In the genomic region with DNA sequence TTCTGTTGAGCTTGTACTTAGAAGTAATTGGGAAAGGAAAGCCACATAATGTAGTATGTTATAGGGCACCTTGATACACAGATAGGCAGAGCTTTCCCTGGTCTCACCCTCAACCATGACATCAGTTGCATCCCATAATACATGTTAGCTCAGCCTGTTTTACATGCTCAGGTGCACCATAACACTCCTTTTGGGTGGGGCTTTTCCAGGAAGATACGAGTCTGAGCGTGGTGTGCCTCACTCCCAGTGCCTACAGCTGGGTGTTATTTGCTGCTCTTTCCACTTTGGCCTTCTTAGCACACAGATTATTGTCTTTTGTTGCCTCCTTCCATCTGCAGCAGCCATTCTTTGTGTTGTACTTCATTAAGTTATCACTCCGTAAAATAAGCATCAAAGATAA, we compare ENCODE assay signal across 16 cellular contexts. TPM values are rescaled to one million over a fixed set of nuclear protein-coding genes. Genes with fewer than 3 reads are reported as not detected.
DNase-seq lines count a peak whose midpoint lies in the region; ATAC-seq, FAIRE-seq and TF ChIP-seq lines count a peak whose summit lies in the region.
"Had no signal": no experiment of that assay in that cellular context is flagged by ENCODE, and none has a peak within 500 bp of the region (broad histone marks: within the 10 kb centered on the region; RNA-seq: fewer than 3 reads in every experiment).

No MANE protein-coding gene starts in this region.

- H3K4me1 ChIP-seq in RWPE2 (ENCODE audit: insufficient read depth, poor library complexity, severe bottlenecking) (peaks cover 25% of the 10 kb centered on the region), esophagus squamous epithelium (peaks cover 20 to 70% (median 44%) of the 10 kb centered on the region in 3 donors), suprapubic skin (peaks cover 57% of the 10 kb centered on the region), kidney (ENCODE audit: control insufficient read depth in 1 of 2, insufficient read depth in 1 of 2, low read depth in 1 of 2, low read length in 2 of 2) (no peaks in the 10 kb centered on the region)

- H3K27ac Mint-ChIP-seq in activated T-cell treated with anti-CD3 and anti-CD28 coated beads, Interleukin-2, amount 50 U/mL, for 72 hours: peak overlapping the region; percentile 83
- H3K27ac Mint-ChIP-seq: T-helper 2 cell treated with Interferon-gamma antibody and Interleukin-4, amounts not matched to agents 5 μg/mL and 100 μg/mL, for 36 hours had no signal

- H3K27me3 Mint-ChIP-seq in activated T-cell treated with anti-CD3 and anti-CD28 coated beads, Interleukin-2, amount 50 U/mL, for 72 hours (ENCODE audit: low read depth): no peaks in the 10 kb centered on the region

- H3K36me3 ChIP-seq in RWPE2 (ENCODE audit: low read depth) (no peaks in the 10 kb centered on the region; the same call in 1 of the 2 replicates), esophagus squamous epithelium (no peaks in the 10 kb centered on the region), suprapubic skin (no peaks in the 10 kb centered on the region), kidney (ENCODE audit: control insufficient read depth in 1 of 2, insufficient read depth in 2 of 2, low read length in 2 of 2) (no peaks in the 10 kb centered on the region)
- H3K36me3 ChIP-seq: upper lobe of right lung had no signal

- TF ChIP-seq POLR2A in esophagus squamous epithelium (IDR thresholded peaks at IDR 0.05) (peak in 1 of 4 donors; percentile 22), suprapubic skin (IDR thresholded peaks at IDR 0.05) (no peak)

- peak in 1 of 2 donors; percentile 38 for ATAC-seq in activated T-cell treated with anti-CD3 and anti-CD28 coated beads, Interleukin-2, amount 50 U/mL, for 72 hours (replicated peaks in 1 of 2)
- ATAC-seq in RWPE2 (ENCODE audit: low read depth) (peak; percentile 21; the same call in 1 of the 3 replicates), GM21737 (IDR thresholded peaks at IDR 0.05; ENCODE audit: unreplicated experiment) (no peak)
- ATAC-seq: activated CD4-positive, CD25-positive, alpha-beta regulatory T cell treated with anti-CD3 and anti-CD28 coated beads, Interleukin-2, amount 50 U/mL, for 24 hours had no signal

- peak overlapping the region in 1 of 2 donors; percentile 48 for H3K4me3 Mint-ChIP-seq in activated T-cell treated with anti-CD3 and anti-CD28 coated beads, Interleukin-2, amount 50 U/mL, for 72 hours
- H3K4me3 Mint-ChIP-seq: T-helper 2 cell treated with Interferon-gamma antibody and Interleukin-4, amounts not matched to agents 5 μg/mL and 100 μg/mL, for 36 hours had no signal

- H3K27me3 ChIP-seq in RWPE2 (ENCODE audit: insufficient read depth, poor library complexity, severe bottlenecking): no peaks in the 10 kb centered on the region
- no peaks in the 10 kb centered on the region for H3K27me3 ChIP-seq in esophagus squamous epithelium
- no peaks in the 10 kb centered on the region for H3K27me3 ChIP-seq in suprapubic skin
- H3K27me3 ChIP-seq: upper lobe of right lung had no signal

- no peaks in the 10 kb centered on the region for H3K9me3 Mint-ChIP-seq in activated T-cell treated with anti-CD3 and anti-CD28 coated beads, Interleukin-2, amount 50 U/mL, for 72 hours
- H3K9me3 Mint-ChIP-seq: T-helper 2 cell treated with Interferon-gamma antibody and Interleukin-4, amounts not matched to agents 5 μg/mL and 100 μg/mL, for 36 hours had no signal

- FAIRE-seq in kidney (lab: Jason Lieb, UNC): no peak

- no peak overlapping the region for H3K4me3 ChIP-seq in RWPE2 (ENCODE audit: severe bottlenecking)
- H3K4me3 ChIP-seq in esophagus squamous epithelium: peak overlapping the region in 1 of 4 donors; percentile 24
- no peak overlapping the region for H3K4me3 ChIP-seq in suprapubic skin
- H3K4me3 ChIP-seq in kidney (ENCODE audit: low read length in 2 of 2): no peak overlapping the region
- H3K4me3 ChIP-seq: upper lobe of right lung had no signal

- TF ChIP-seq CTCF in RWPE2 (IDR thresholded peaks at IDR 0.05; ENCODE audit: poor library complexity, severe bottlenecking): no peak
- no peak for TF ChIP-seq CTCF in esophagus squamous epithelium (IDR thresholded peaks at IDR 0.05)
- no peak for TF ChIP-seq CTCF in suprapubic skin (IDR thresholded peaks at IDR 0.05)
- no peak for TF ChIP-seq CTCF in kidney (IDR thresholded peaks at IDR 0.05; ENCODE audit: borderline replicate concordance, extremely low read depth, insufficient read depth)

- H3K4me1 Mint-ChIP-seq in activated T-cell treated with anti-CD3 and anti-CD28 coated beads, Interleukin-2, amount 50 U/mL, for 72 hours (ENCODE audit: low read depth): peaks cover 86% of the 10 kb centered on the region

- no peak for TF ChIP-seq EP300 in suprapubic skin (IDR thresholded peaks at IDR 0.05)

- intact Hi-C loops in esophagus squamous epithelium (cut with DNase I) (no loop called here), kidney (cut with DNase I) (no loop called here)

- H3K9me3 ChIP-seq in RWPE2 (ENCODE audit: severe bottlenecking) (no peaks in the 10 kb centered on the region), esophagus squamous epithelium (no peaks in the 10 kb centered on the region), suprapubic skin (no peaks in the 10 kb centered on the region), kidney (ENCODE audit: control insufficient read depth in 1 of 2, low read length in 2 of 2) (no peaks in the 10 kb centered on the region)
- H3K9me3 ChIP-seq: upper lobe of right lung had no signal

- 26 to 33% methylated on average over 3 of the region's 3 CpGs for WGBS in esophagus squamous epithelium, 2 donors
- WGBS in suprapubic skin: 67% methylated on average over 3 of the region's 3 CpGs

- H3K36me3 Mint-ChIP-seq in activated T-cell treated with anti-CD3 and anti-CD28 coated beads, Interleukin-2, amount 50 U/mL, for 72 hours (ENCODE audit: insufficient read depth in 2 of 2): peaks cover 3 to 8% of the 10 kb centered on the region in 2 donors

- no peak for DNase-seq in activated T-cell treated with anti-CD3 and anti-CD28 coated beads, Interleukin-2, amount 50 U/mL, for 72 hours
- no peak for DNase-seq in activated T-cell treated with anti-CD3 and anti-CD28 coated beads for 4 hours
- no peak for DNase-seq in RWPE2 (ENCODE audit: low spot score)
- no peak for DNase-seq in esophagus squamous epithelium (lab: John Stamatoyannopoulos, UW)
- DNase-seq in suprapubic skin (ENCODE audit: low spot score in 2 of 2): no peak
- DNase-seq in germinal center (ENCODE audit: low spot score): no peak
- no peak for DNase-seq in kidney
- DNase-seq: activated CD8-positive, alpha-beta memory T cell treated with anti-CD3 and anti-CD28 coated beads, Interleukin-2, amount 50 U/mL, for 4 hours; effector memory CD4-positive, alpha-beta T cell; Karpas-422; NCI-H1417 treated with DMSO at 0.1 percent for 48 hours; SHP77 treated with DMSO at 0.1 percent for 48 hours; upper lobe of right lung had no signal

- peak overlapping the region; percentile 39 for H3K27ac ChIP-seq in RWPE2 (ENCODE audit: poor library complexity, severe bottlenecking)
- H3K27ac ChIP-seq in esophagus squamous epithelium: peak overlapping the region; percentile 73 to 91 (median 86)
- H3K27ac ChIP-seq in suprapubic skin: peak overlapping the region; percentile 92
- H3K27ac ChIP-seq in kidney (ENCODE audit: low read depth in 2 of 2, low read length in 2 of 2): no peak overlapping the region
- H3K27ac ChIP-seq: upper lobe of right lung had no signal

- H3K9ac ChIP-seq in kidney (ENCODE audit: low read length in 2 of 2): no peak overlapping the region

RNA-seq across cellular contexts. Expression of gene TTC39C, which starts 11.9 kb away (rescaled TPM):
- 10 to 100 TPM; 38.8 to 41.3 TPM for total RNA-seq in activated T-cell treated with anti-CD3 and anti-CD28 coated beads, Interleukin-2, amount 50 U/mL, for 72 hours
- total RNA-seq in esophagus squamous epithelium (10 to 100 TPM; 12.3 to 35.9 (median 24.8) TPM), suprapubic skin (100 to 1,000 TPM in 1 of 4 donors, 10 to 100 TPM in 3; 74.9 to 126 (median 86.5) TPM), kidney (17.4 TPM)
- polyA plus RNA-seq in kidney (ENCODE audit: insufficient read depth, low read depth, low replicate concordance): 2.8 TPM

Comparison
In these comparisons a context has a peak if more than half of its experiments do, and no peak if none do; other contexts are left out.
1. H3K27ac ChIP-seq: peak in RWPE2 (single experiment), esophagus squamous epithelium (4 of 4) and suprapubic skin (single experiment); none in kidney (0 of 2).